In genomic region chr11:89293966-89294679, GRCh38 we compare ENCODE assay signal across 14 cellular contexts.
DNase-seq lines count a peak whose midpoint lies in the region; ATAC-seq and TF ChIP-seq lines count a peak whose summit lies in the region.
"Had no signal": no experiment of that assay in that cellular context is flagged by ENCODE, and none has a peak within 500 bp of the region (broad histone marks: within the 10 kb centered on the region; RNA-seq: fewer than 3 reads in every experiment).

No MANE protein-coding gene starts in this region.

- H3K9me3 ChIP-seq in cardiac muscle cell (ENCODE audit: low read depth) (no peaks in the 10 kb centered on the region), neural progenitor cell (ENCODE audit: low read depth) (no peaks in the 10 kb centered on the region), T-helper 17 cell (ENCODE audit: control insufficient read depth, low read length, poor library complexity, severe bottlenecking) (no peaks in the 10 kb centered on the region)
- H3K9me3 ChIP-seq: gastrocnemius medialis had no signal

- H3K4me1 ChIP-seq in cardiac muscle cell (ENCODE audit: low read depth) (no peaks in the 10 kb centered on the region), neural progenitor cell (peaks cover 49% of the 10 kb centered on the region)
- H3K4me1 ChIP-seq: gastrocnemius medialis had no signal

- ATAC-seq in T-helper 17 cell: no peak
- ATAC-seq: gastrocnemius medialis; naive thymus-derived CD8-positive, alpha-beta T cell had no signal

- H3K27ac ChIP-seq in cardiac muscle cell (no peak overlapping the region), neural progenitor cell (peak overlapping the region; percentile 91)
- H3K27ac ChIP-seq: gastrocnemius medialis had no signal

- H3K4me1 Mint-ChIP-seq in neural progenitor cell (peaks cover 21% of the 10 kb centered on the region), T-helper 17 cell (no peaks in the 10 kb centered on the region)
- H3K4me1 Mint-ChIP-seq: naive thymus-derived CD8-positive, alpha-beta T cell had no signal

- H3K27me3 ChIP-seq in cardiac muscle cell (no peaks in the 10 kb centered on the region), neural progenitor cell (no peaks in the 10 kb centered on the region)
- H3K27me3 ChIP-seq: gastrocnemius medialis had no signal

- H3K36me3 ChIP-seq in cardiac muscle cell (no peaks in the 10 kb centered on the region), neural progenitor cell (no peaks in the 10 kb centered on the region)
- H3K36me3 ChIP-seq: gastrocnemius medialis had no signal

- H3F3A ChIP-seq in neural progenitor cell (ENCODE audit: low read depth): peaks cover 22% of the 10 kb centered on the region

- DNase-seq in AG09309 (ENCODE audit: low read depth) (no peak), amniotic epithelial cell (ENCODE audit: low read depth) (peak; percentile 19), cardiac muscle cell (ENCODE audit: low read depth in 1 of 2, low spot score in 1 of 2) (peak; percentile 14 to 43), neural progenitor cell (ENCODE audit: low spot score) (peak; percentile 72), T1000 (lab: John Stamatoyannopoulos, UW) (no peak), OCI-M2 (lab: John Stamatoyannopoulos, UW; ENCODE audit: unreplicated experiment) (no peak), T-helper 17 cell (no peak)
- no peak for DNase-seq in activated naive CD4-positive, alpha-beta T cell (lab: John Stamatoyannopoulos, UW)
- DNase-seq: activated CD4-positive, alpha-beta T cell treated with anti-CD3 and anti-CD28 coated beads, Interleukin-2, amount 50 U/mL, for 1 hour; AML-193; gastrocnemius medialis; NCI-H1930 had no signal

- H3K4me3 Mint-ChIP-seq in neural progenitor cell (peak overlapping the region; percentile 71), T-helper 17 cell (no peak overlapping the region)
- H3K4me3 Mint-ChIP-seq: activated naive CD8-positive, alpha-beta T cell; naive thymus-derived CD8-positive, alpha-beta T cell had no signal

- H3K36me3 Mint-ChIP-seq in neural progenitor cell: no peaks in the 10 kb centered on the region
- no peaks in the 10 kb centered on the region for H3K36me3 Mint-ChIP-seq in T-helper 17 cell (ENCODE audit: low read depth)
- H3K36me3 Mint-ChIP-seq: activated naive CD8-positive, alpha-beta T cell; naive thymus-derived CD8-positive, alpha-beta T cell had no signal

- no peaks in the 10 kb centered on the region for H3K9me3 Mint-ChIP-seq in neural progenitor cell
- H3K9me3 Mint-ChIP-seq: naive thymus-derived CD8-positive, alpha-beta T cell had no signal

- H3K79me2 ChIP-seq in neural progenitor cell (ENCODE audit: low read depth): no peaks in the 10 kb centered on the region

- H3K27ac Mint-ChIP-seq in neural progenitor cell (no peak overlapping the region), T-helper 17 cell (no peak overlapping the region)
- H3K27ac Mint-ChIP-seq: activated naive CD8-positive, alpha-beta T cell had no signal

- no peaks in the 10 kb centered on the region for H4K20me1 ChIP-seq in neural progenitor cell (ENCODE audit: low read depth)

- peak overlapping the region; percentile 64 for H2AFZ ChIP-seq in neural progenitor cell (replicated peaks)

- H3K27me3 Mint-ChIP-seq in neural progenitor cell (ENCODE audit: insufficient read depth, low read depth): no peaks in the 10 kb centered on the region
- no peaks in the 10 kb centered on the region for H3K27me3 Mint-ChIP-seq in T-helper 17 cell
- H3K27me3 Mint-ChIP-seq: activated naive CD8-positive, alpha-beta T cell had no signal

- TF ChIP-seq CTCF in AG09309 (IDR thresholded peaks at IDR 0.05; ENCODE audit: control insufficient read depth, insufficient read depth, low read depth, low read length, missing control alignments): no peak
- TF ChIP-seq CTCF in cardiac muscle cell (IDR thresholded peaks at IDR 0.05; ENCODE audit: low read depth, low read length): no peak
- TF ChIP-seq CTCF in neural progenitor cell (IDR thresholded peaks at IDR 0.05): peak; percentile 12

- H3K9ac ChIP-seq in neural progenitor cell: no peak overlapping the region

- peak overlapping the region; percentile 78 for H3K4me2 ChIP-seq in neural progenitor cell

- H3K4me3 ChIP-seq in AG09309 (ENCODE audit: control insufficient read depth, low read depth, low read length) (peak overlapping the region; percentile 24), cardiac muscle cell (peak overlapping the region; percentile 3), neural progenitor cell (peak overlapping the region; percentile 44)
- H3K4me3 ChIP-seq: gastrocnemius medialis had no signal

Comparison
In these comparisons a context has a peak if more than half of its experiments do, and no peak if none do; other contexts are left out.
1. DNase-seq: peak in amniotic epithelial cell (single experiment), cardiac muscle cell (2 of 2) and neural progenitor cell (single experiment); none in AG09309 (single experiment), T1000 (single experiment), activated naive CD4-positive, alpha-beta T cell (0 of 4), OCI-M2 (single experiment) and T-helper 17 cell (0 of 3).
2. Peak in every context shown above with its lines, with median percentiles within 50 percentile points of each other: H3K4me3 ChIP-seq.